ENCODE assay signal across 1 cellular context in the genomic region with DNA sequence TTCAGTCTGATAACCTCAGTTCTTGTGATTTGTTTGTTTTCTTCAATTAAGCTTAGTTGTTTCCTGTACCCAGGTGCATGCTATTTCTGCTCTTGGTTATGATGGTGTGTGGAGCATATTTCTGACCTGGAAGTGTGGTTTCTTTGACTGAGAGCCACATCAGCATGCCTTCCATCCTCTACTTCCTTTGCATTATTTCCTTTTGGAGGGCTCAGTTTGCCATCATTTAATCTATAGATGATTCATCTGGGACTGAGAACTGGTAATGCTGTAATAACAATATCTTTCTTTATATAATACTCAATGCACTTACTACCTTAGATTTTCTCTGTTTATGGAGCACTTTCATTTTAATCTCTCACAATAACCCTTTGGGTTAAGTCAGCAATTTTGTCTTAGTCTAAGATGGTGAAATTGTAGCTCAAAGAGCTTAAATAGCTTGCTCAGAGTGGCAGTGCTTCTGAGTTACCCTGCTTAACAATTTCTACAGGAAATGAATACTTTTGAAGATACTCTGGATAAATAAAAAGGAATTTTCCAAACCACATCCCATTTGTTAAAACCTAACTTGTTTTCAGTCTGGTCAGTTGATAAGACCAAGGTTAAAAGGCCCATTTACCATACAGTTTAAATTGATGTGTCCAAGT.
TF ChIP-seq lines count a peak whose summit lies in the region.

No MANE protein-coding gene starts in this region.

TF ChIP-seq in HepG2, 621 proteins besides CTCF, POLR2A, EP300 and RAD21:
- TF ChIP-seq, protein P1, sequence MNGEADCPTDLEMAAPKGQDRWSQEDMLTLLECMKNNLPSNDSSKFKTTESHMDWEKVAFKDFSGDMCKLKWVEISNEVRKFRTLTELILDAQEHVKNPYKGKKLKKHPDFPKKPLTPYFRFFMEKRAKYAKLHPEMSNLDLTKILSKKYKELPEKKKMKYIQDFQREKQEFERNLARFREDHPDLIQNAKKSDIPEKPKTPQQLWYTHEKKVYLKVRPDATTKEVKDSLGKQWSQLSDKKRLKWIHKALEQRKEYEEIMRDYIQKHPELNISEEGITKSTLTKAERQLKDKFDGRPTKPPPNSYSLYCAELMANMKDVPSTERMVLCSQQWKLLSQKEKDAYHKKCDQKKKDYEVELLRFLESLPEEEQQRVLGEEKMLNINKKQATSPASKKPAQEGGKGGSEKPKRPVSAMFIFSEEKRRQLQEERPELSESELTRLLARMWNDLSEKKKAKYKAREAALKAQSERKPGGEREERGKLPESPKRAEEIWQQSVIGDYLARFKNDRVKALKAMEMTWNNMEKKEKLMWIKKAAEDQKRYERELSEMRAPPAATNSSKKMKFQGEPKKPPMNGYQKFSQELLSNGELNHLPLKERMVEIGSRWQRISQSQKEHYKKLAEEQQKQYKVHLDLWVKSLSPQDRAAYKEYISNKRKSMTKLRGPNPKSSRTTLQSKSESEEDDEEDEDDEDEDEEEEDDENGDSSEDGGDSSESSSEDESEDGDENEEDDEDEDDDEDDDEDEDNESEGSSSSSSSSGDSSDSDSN (CRISPR knock-in tag; IDR thresholded peaks at IDR 0.05) = no peak
- TF ChIP-seq MAFK (conservative IDR thresholded peaks at IDR 0.05 in 1 of 2, IDR thresholded peaks at IDR 0.05 in 1 of 2; ENCODE audit: low read length in 2 of 2) (peak in 1 of 2 experiments; percentile 42; a peak in 2 of 4 replicates), MAFF (IDR thresholded peaks at IDR 0.05; ENCODE audit: low read depth, low read length) (0 out of 2 replicates have a peak, but pooled peaks have one; percentile 25)
